17 cellular contexts compared by ENCODE assay signal in genomic region chr12:123044351-123044750, GRCh38.
DNase-seq lines count a peak whose midpoint lies in the region; ATAC-seq, FAIRE-seq and TF ChIP-seq lines count a peak whose summit lies in the region.
"Had no signal": no experiment of that assay in that cellular context is flagged by ENCODE, and none has a peak within 500 bp of the region (broad histone marks: within the 10 kb centered on the region; RNA-seq: fewer than 3 reads in every experiment).

No MANE protein-coding gene starts in this region.

- no peaks in the 10 kb centered on the region; the same call in 1 of the 2 replicates for H4K20me1 ChIP-seq in K562 (replicated peaks; ENCODE audit: control insufficient read depth, insufficient read depth, low read length)

- no peak for TF ChIP-seq EP300 in K562 (IDR thresholded peaks at IDR 0.05; ENCODE audit: low read length)
- TF ChIP-seq EP300 in upper lobe of left lung (IDR thresholded peaks at IDR 0.05): no peak

- no peaks in the 10 kb centered on the region for H3K9me3 Mint-ChIP-seq in activated naive CD4-positive, alpha-beta T cell treated with anti-CD3 and anti-CD28 coated beads, Interleukin-2, amount 50 U/mL, for 24 hours

- POLR2A ChIA-PET in K562 (lab: Yijun Ruan, JAX): interaction anchor here (0.7 to 2.6 kb wide), 4 partner anchors 11 to 1232 kb away, joined by 3 to 10 read pairs (median 4); no protein-coding TSS in a partner anchor

- CTCF ChIA-PET in K562 (lab: Yijun Ruan, JAX; ENCODE audit: low intra/inter-chr PET ratio): no interaction called here

- H3K79me2 ChIP-seq in K562 (ENCODE audit: control insufficient read depth, insufficient read depth, low read length): no peaks in the 10 kb centered on the region

- H3K9me3 ChIP-seq in K562 (replicated peaks; ENCODE audit: control insufficient read depth, insufficient read depth, low read depth, low read length): no peaks in the 10 kb centered on the region
- no peaks in the 10 kb centered on the region for H3K9me3 ChIP-seq in mucosa of rectum (ENCODE audit: control insufficient read depth in 2 of 2, low read length in 2 of 2)
- no peaks in the 10 kb centered on the region for H3K9me3 ChIP-seq in upper lobe of left lung
- H3K9me3 ChIP-seq: breast epithelium had no signal

- no peaks in the 10 kb centered on the region for H3K36me3 ChIP-seq in K562 (ENCODE audit: control insufficient read depth, insufficient read depth, low read length)
- no peaks in the 10 kb centered on the region for H3K36me3 ChIP-seq in mucosa of rectum (ENCODE audit: control insufficient read depth in 2 of 2, insufficient read depth in 2 of 2, low read length in 2 of 2)
- H3K36me3 ChIP-seq in upper lobe of left lung: no peaks in the 10 kb centered on the region
- H3K36me3 ChIP-seq: breast epithelium had no signal

- no peak overlapping the region for H3K4me3 Mint-ChIP-seq in activated naive CD4-positive, alpha-beta T cell treated with anti-CD3 and anti-CD28 coated beads, Interleukin-2, amount 50 U/mL, for 24 hours

- H3K4me1 Mint-ChIP-seq in activated naive CD4-positive, alpha-beta T cell treated with anti-CD3 and anti-CD28 coated beads, Interleukin-2, amount 50 U/mL, for 24 hours: peaks cover 57% of the 10 kb centered on the region

- no peaks in the 10 kb centered on the region for H3K27me3 ChIP-seq in K562 (ENCODE audit: control insufficient read depth in 2 of 2, insufficient read depth in 2 of 2, low read length in 2 of 2)
- H3K27me3 ChIP-seq in mucosa of rectum (ENCODE audit: control insufficient read depth in 2 of 2, insufficient read depth in 2 of 2, low read length in 2 of 2): no peaks in the 10 kb centered on the region
- H3K27me3 ChIP-seq in upper lobe of left lung: no peaks in the 10 kb centered on the region
- H3K27me3 ChIP-seq: breast epithelium had no signal

- H3K4me2 ChIP-seq in K562 (ENCODE audit: insufficient read depth, low read length): no peak overlapping the region

- no peak for TF ChIP-seq POLR2A in K562 (conservative IDR thresholded peaks at IDR 0.05)
- TF ChIP-seq POLR2A in upper lobe of left lung (IDR thresholded peaks at IDR 0.05): no peak
- TF ChIP-seq POLR2A in GM12891 (IDR thresholded peaks at IDR 0.05; ENCODE audit: low read depth, low read length): no peak

- TF ChIP-seq CTCF in K562 (IDR thresholded peaks at IDR 0.05 in 2 of 3, conservative IDR thresholded peaks at IDR 0.05 in 1 of 3; ENCODE audit: insufficient read depth in 2 of 3, low read depth in 1 of 3, low read length in 3 of 3) (no peak), upper lobe of left lung (IDR thresholded peaks at IDR 0.05) (no peak)

- peaks cover 2% of the 10 kb centered on the region for H3K36me3 Mint-ChIP-seq in activated naive CD4-positive, alpha-beta T cell treated with anti-CD3 and anti-CD28 coated beads, Interleukin-2, amount 50 U/mL, for 24 hours

- H2AFZ ChIP-seq in K562 (ENCODE audit: low read depth, low read length): no peak overlapping the region

- no peak overlapping the region for H3K4me3 ChIP-seq in K562
- H3K4me3 ChIP-seq in mucosa of rectum (ENCODE audit: low read length in 2 of 2): no peak overlapping the region
- H3K4me3 ChIP-seq in upper lobe of left lung: no peak overlapping the region
- H3K4me3 ChIP-seq: breast epithelium had no signal

- H3K4me1 ChIP-seq in K562 (replicated peaks in 1 of 2; ENCODE audit: control insufficient read depth in 2 of 2, insufficient read depth in 2 of 2, low read length in 2 of 2) (no peaks in the 10 kb centered on the region; a peak in 1 of 5 replicates), mucosa of rectum (ENCODE audit: control insufficient read depth in 2 of 2, insufficient read depth in 2 of 2, low read length in 2 of 2) (peaks cover 12 to 15% of the 10 kb centered on the region in 2 donors), upper lobe of left lung (peaks cover 18 to 39% (median 29%) of the 10 kb centered on the region in 4 donors)
- H3K4me1 ChIP-seq: breast epithelium had no signal

- BruUV-seq in K562 (replicated peaks; lab: Mats Ljungman, UMichigan): no TSS peak

- no peaks in the 10 kb centered on the region for H3K9me1 ChIP-seq in K562 (ENCODE audit: control insufficient read depth, insufficient read depth, low read length)

- TF ChIP-seq RAD21 in K562 (CRISPR knock-in tag; conservative IDR thresholded peaks at IDR 0.05 in 1 of 2, IDR thresholded peaks at IDR 0.05 in 1 of 2): no peak

- intact Hi-C loops in K562 (cut with micrococcal nuclease): loop anchor here (5.0 kb wide), 1 partner anchor 188 kb away; the partner anchor contains the start of genes MPHOSPH9 and MTRFR

- no peak for DNase-seq in activated naive CD4-positive, alpha-beta T cell (lab: John Stamatoyannopoulos, UW)
- DNase-seq in K562 (ENCODE audit: extremely low read depth in 1 of 4, low spot score in 3 of 4) (no peak), upper lobe of left lung (no peak), GM12891 (ENCODE audit: insufficient read length, low spot score) (no peak), NK-92 (lab: John Stamatoyannopoulos, UW; ENCODE audit: unreplicated experiment) (no peak)
- DNase-seq: 8988T; GF-D8; mammary epithelial cell; NCI-H187; NCI-H510A; OCI-M1; stimulated activated CD4-positive, alpha-beta T cell treated with anti-CD3 and anti-CD28 coated beads, Interleukin-4, amount 100 ng/mL, for 4 hours had no signal

- 13% methylated on average over 1 of the region's 1 CpG for WGBS in K562 (ENCODE audit: insufficient coverage, low coverage, missing lambda C conversion rate)
- WGBS in upper lobe of left lung, 2 donors: 71 to 91% methylated on average over 1 of the region's 1 CpG

- no peaks in the 10 kb centered on the region for H3K27me3 Mint-ChIP-seq in activated naive CD4-positive, alpha-beta T cell treated with anti-CD3 and anti-CD28 coated beads, Interleukin-2, amount 50 U/mL, for 24 hours

- no peak for ATAC-seq in K562
- ATAC-seq in upper lobe of left lung (ENCODE audit: low FRiP score in 2 of 2): no peak
- no peak for ATAC-seq in GM21529 (IDR thresholded peaks at IDR 0.05; ENCODE audit: unreplicated experiment)

- H3K9ac ChIP-seq in K562 (ENCODE audit: insufficient read depth in 1 of 2, low read depth in 2 of 2, low read length in 2 of 2) (no peak overlapping the region), mucosa of rectum (ENCODE audit: low read depth in 1 of 2, low read length in 2 of 2) (no peak overlapping the region)

- H3K27ac ChIP-seq in K562 (ENCODE audit: extremely low read depth, low read depth, low read length) (no peak overlapping the region), mucosa of rectum (ENCODE audit: low read depth in 2 of 2, low read length in 2 of 2) (peak overlapping the region; percentile 64 to 78), upper lobe of left lung (peak overlapping the region; percentile 5 to 53 (median 21))
- H3K27ac ChIP-seq: breast epithelium had no signal

- FAIRE-seq in K562 (lab: Jason Lieb, UNC) (no peak), GM12891 (lab: Jason Lieb, UNC) (no peak)
- FAIRE-seq: frontal cortex had no signal

- peak overlapping the region; percentile 83 for H3K27ac Mint-ChIP-seq in activated naive CD4-positive, alpha-beta T cell treated with anti-CD3 and anti-CD28 coated beads, Interleukin-2, amount 50 U/mL, for 24 hours

- in situ Hi-C loops in K562 (cut with MboI): no loop called here

TF ChIP-seq in K562, 482 proteins besides CTCF, POLR2A, EP300 and RAD21 (continues in another document):
- TF ChIP-seq MAZ (CRISPR knock-in tag; conservative IDR thresholded peaks at IDR 0.05 in 1 of 2, IDR thresholded peaks at IDR 0.05 in 1 of 2) (no peak), PREB (CRISPR knock-in tag; IDR thresholded peaks at IDR 0.05) (no peak)

TF ChIP-seq in GM12891, 5 proteins besides CTCF, POLR2A, EP300 and RAD21:
- TF ChIP-seq PAX5 (IDR thresholded peaks at IDR 0.05; ENCODE audit: insufficient read depth, low read length, severe bottlenecking) (no peak), SPI1 (IDR thresholded peaks at IDR 0.05; ENCODE audit: low read depth, low read length) (no peak), POU2F2 (IDR thresholded peaks at IDR 0.05; ENCODE audit: low read depth, low read length) (no peak), POLR2AphosphoS5 (IDR thresholded peaks at IDR 0.05; ENCODE audit: low read depth, low read length) (no peak), TAF1 (IDR thresholded peaks at IDR 0.05; ENCODE audit: low read depth, low read length) (no peak)
